ENCODE assay signal across 8 cellular contexts in genomic region chr6:128807577-128807976, GRCh38.
DNase-seq lines count a peak whose midpoint lies in the region; ATAC-seq and TF ChIP-seq lines count a peak whose summit lies in the region.

No MANE protein-coding gene starts in this region.

- no peaks in the 10 kb centered on the region for H3K9me2 ChIP-seq in Loucy (replicated peaks; ENCODE audit: low read depth, low read length)

- H3K4me2 ChIP-seq in Loucy (ENCODE audit: low read depth, low read length, poor library complexity, severe bottlenecking), result no peak overlapping the region

- H2AFZ ChIP-seq in Loucy (ENCODE audit: low read length), result no peak overlapping the region

- H3K4me3 ChIP-seq in Loucy (ENCODE audit: low read length, poor library complexity, severe bottlenecking) (no peak overlapping the region), cardiac fibroblast (replicated peaks in 1 of 2; ENCODE audit: low read depth in 2 of 2, low read length in 2 of 2) (no peak overlapping the region)

- ATAC-seq in HG03460 (IDR thresholded peaks at IDR 0.05; ENCODE audit: unreplicated experiment) (no peak), GM18858 (IDR thresholded peaks at IDR 0.05; ENCODE audit: unreplicated experiment) (no peak), GM18520 (IDR thresholded peaks at IDR 0.05; ENCODE audit: unreplicated experiment) (no peak)

- H3K36me3 ChIP-seq in Loucy (ENCODE audit: insufficient read depth, low read length), result no peaks in the 10 kb centered on the region

- TF ChIP-seq CTCF in Loucy (conservative IDR thresholded peaks at IDR 0.05; ENCODE audit: low read length), result peak; percentile 71
- TF ChIP-seq CTCF in cardiac fibroblast (IDR thresholded peaks at IDR 0.05; ENCODE audit: low read depth, low read length), result peak; percentile 54

- no peaks in the 10 kb centered on the region for H3K4me1 ChIP-seq in Loucy (ENCODE audit: insufficient read depth, low read length, poor library complexity, severe bottlenecking)

- H3K27me3 ChIP-seq in Loucy (ENCODE audit: insufficient read depth, low read length, poor library complexity, severe bottlenecking), result no peaks in the 10 kb centered on the region

- DNase-seq in GM03348 (ENCODE audit: low spot score) (peak; percentile 23), cardiac fibroblast (ENCODE audit: low read depth in 2 of 2) (peak; percentile 74 to 79), non-pigmented ciliary epithelial cell (ENCODE audit: low read depth) (peak; percentile 17)
- DNase-seq in activated naive CD4-positive, alpha-beta T cell treated with anti-CD3 and anti-CD28 coated beads, Interleukin-2, amount 50 U/mL, for 16 hours, result no peak

- no peaks in the 10 kb centered on the region for H3F3A ChIP-seq in Loucy (ENCODE audit: low read depth)

- H3K79me2 ChIP-seq in Loucy (ENCODE audit: insufficient read depth, low read length), result no peaks in the 10 kb centered on the region

- no peaks in the 10 kb centered on the region for H4K20me1 ChIP-seq in Loucy (ENCODE audit: insufficient read depth, low read length, poor library complexity, severe bottlenecking)

- H3K9ac ChIP-seq in Loucy (ENCODE audit: low read depth, low read length, poor library complexity, severe bottlenecking), result no peak overlapping the region

- H3K9me3 ChIP-seq in Loucy (ENCODE audit: insufficient read depth, low read depth, low read length), result no peaks in the 10 kb centered on the region
